8 cellular contexts compared by ENCODE assay signal in the genomic region with DNA sequence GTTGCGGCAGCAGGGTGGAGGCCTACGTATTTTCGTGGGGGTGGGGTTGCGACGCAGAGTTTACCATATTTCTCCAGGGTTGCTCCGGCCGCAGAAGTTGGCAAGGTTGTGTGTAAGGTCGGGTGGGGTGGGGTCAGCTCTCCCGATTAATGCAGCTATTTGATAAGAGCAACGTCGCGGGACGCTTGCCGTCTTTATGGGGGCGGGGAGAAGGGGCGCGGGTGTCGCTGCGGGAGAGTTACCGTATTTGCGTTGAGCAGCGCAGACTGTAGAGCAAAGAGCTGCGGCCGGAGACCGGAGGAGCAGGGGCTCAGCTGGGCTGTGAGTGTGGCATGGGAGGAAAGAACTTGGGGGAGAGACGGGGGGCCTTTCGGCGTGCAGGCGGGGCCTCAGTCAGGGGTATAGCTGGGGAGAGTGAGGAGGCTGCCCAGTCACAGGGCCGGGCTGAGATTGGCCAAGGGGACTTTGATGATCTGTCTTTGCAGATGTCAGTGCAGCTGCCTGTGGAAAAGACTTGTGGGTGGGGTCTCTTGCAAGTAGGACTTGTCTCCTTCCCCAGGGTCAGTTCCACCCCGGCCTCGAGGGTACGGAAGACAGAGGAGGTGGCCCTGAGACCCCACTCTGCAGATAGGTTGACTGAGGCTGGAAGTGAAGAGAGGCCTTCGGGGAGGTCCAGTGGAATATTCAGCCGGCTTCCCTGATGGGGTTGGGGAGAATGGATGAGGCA. TPM values are rescaled to one million over a fixed set of nuclear protein-coding genes. Genes with fewer than 3 reads are reported as not detected.
DNase-seq lines count a peak whose midpoint lies in the region; ATAC-seq and TF ChIP-seq lines count a peak whose summit lies in the region.

No MANE protein-coding gene starts in this region.

- no peak for TF ChIP-seq POLR2A in esophagus squamous epithelium (IDR thresholded peaks at IDR 0.05)

- H3K4me3 ChIP-seq in HEK293 (ENCODE audit: low read depth, low read length) (peak overlapping the region; percentile 45), esophagus squamous epithelium (peak overlapping the region; percentile 47 to 78 (median 74)), urinary bladder (ENCODE audit: low read depth, low read length) (peak overlapping the region; percentile 65)

- POLR2A ChIA-PET in HEK293 (lab: Yijun Ruan, JAX), result interaction anchor here (0.6 to 1.0 kb wide), 2 partner anchors 54 to 83 kb away, joined by 3 read pairs; partner anchors contain the start of gene LRRC61

- peaks cover 36% of the 10 kb centered on the region for H3K4me1 Mint-ChIP-seq in activated CD8-positive, alpha-beta memory T cell treated with anti-CD3 and anti-CD28 coated beads, Interleukin-2, amount 10 ng/mL, durations not matched to agents 7 days and 5 days
- H3K4me1 Mint-ChIP-seq in natural killer cell, result peaks cover 34 to 37% of the 10 kb centered on the region in 2 donors

- H3K4me3 Mint-ChIP-seq in activated CD8-positive, alpha-beta memory T cell treated with anti-CD3 and anti-CD28 coated beads, Interleukin-2, amount 10 ng/mL, durations not matched to agents 7 days and 5 days, result peak overlapping the region; percentile 97
- peak overlapping the region; percentile 94 for H3K4me3 Mint-ChIP-seq in natural killer cell

- WGBS in esophagus squamous epithelium, 2 donors, result 13 to 15% methylated on average over 15 to 18 of the region's 35 CpGs
- WGBS in urinary bladder, result 5% methylated on average over 35 of the region's 35 CpGs

- H3K27ac Mint-ChIP-seq in activated CD8-positive, alpha-beta memory T cell treated with anti-CD3 and anti-CD28 coated beads, Interleukin-2, amount 10 ng/mL, durations not matched to agents 7 days and 5 days, result peak overlapping the region; percentile 94
- H3K27ac Mint-ChIP-seq in natural killer cell, result peak overlapping the region; percentile 90 to 91

- H3K9me3 ChIP-seq in HEK293 (ENCODE audit: control insufficient read depth, insufficient read depth, low read depth, low read length) (no peaks in the 10 kb centered on the region), esophagus squamous epithelium (no peaks in the 10 kb centered on the region)

- DNase-seq in AG20443 (ENCODE audit: low spot score), result peak; percentile 46
- DNase-seq in activated CD8-positive, alpha-beta memory T cell treated with anti-CD3 and anti-CD28 coated beads, Interleukin-2, amount 10 ng/mL, durations not matched to agents 7 days and 5 days, result no peak
- no peak for DNase-seq in esophagus squamous epithelium (lab: John Stamatoyannopoulos, UW)
- DNase-seq in natural killer cell, result peak; percentile 41

- H3K9me3 Mint-ChIP-seq in activated CD8-positive, alpha-beta memory T cell treated with anti-CD3 and anti-CD28 coated beads, Interleukin-2, amount 10 ng/mL, durations not matched to agents 7 days and 5 days (ENCODE audit: low read depth), result no peaks in the 10 kb centered on the region
- no peaks in the 10 kb centered on the region for H3K9me3 Mint-ChIP-seq in natural killer cell

- intact Hi-C loops in esophagus squamous epithelium (cut with DNase I), result no loop called here
- intact Hi-C loops in natural killer cell (cut with micrococcal nuclease), result loop anchor here (2.0 kb wide), 2 partner anchors 27 to 37 kb away; partner anchors contain the start of genes REPIN1 and ZNF775

- H3K27me3 Mint-ChIP-seq in activated CD8-positive, alpha-beta memory T cell treated with anti-CD3 and anti-CD28 coated beads, Interleukin-2, amount 10 ng/mL, durations not matched to agents 7 days and 5 days, result no peaks in the 10 kb centered on the region
- H3K27me3 Mint-ChIP-seq in natural killer cell (ENCODE audit: low read depth in 2 of 2), result no peaks in the 10 kb centered on the region

- peak; percentile 34 for ATAC-seq in activated CD8-positive, alpha-beta memory T cell treated with anti-CD3 and anti-CD28 coated beads, Interleukin-2, amount 10 ng/mL, durations not matched to agents 7 days and 5 days
- ATAC-seq in natural killer cell (peak; percentile 21 to 33 (median 29)), HG03521 (IDR thresholded peaks at IDR 0.05; ENCODE audit: unreplicated experiment) (no peak), GM18498 (IDR thresholded peaks at IDR 0.05; ENCODE audit: unreplicated experiment) (no peak)

- no peak for TF ChIP-seq CTCF in HEK293 (tag by site-specific recombination; IDR thresholded peaks at IDR 0.05)
- TF ChIP-seq CTCF in esophagus squamous epithelium (IDR thresholded peaks at IDR 0.05), result no peak
- no peak for TF ChIP-seq CTCF in natural killer cell (IDR thresholded peaks at IDR 0.05)

- no peak overlapping the region; the same call in 1 of the 2 replicates for H3K27ac ChIP-seq in HEK293 (ENCODE audit: extremely low read depth, low read depth, low read length)
- peak overlapping the region; percentile 84 to 94 (median 90) for H3K27ac ChIP-seq in esophagus squamous epithelium
- H3K27ac ChIP-seq in urinary bladder (ENCODE audit: low read depth), result peak overlapping the region; percentile 90

- H3K4me1 ChIP-seq in HEK293 (ENCODE audit: control insufficient read depth, insufficient read depth, low read length), result no peaks in the 10 kb centered on the region
- H3K4me1 ChIP-seq in esophagus squamous epithelium, result peaks cover 20 to 41% (median 24%) of the 10 kb centered on the region in 3 donors
- peaks cover 1% of the 10 kb centered on the region for H3K4me1 ChIP-seq in urinary bladder (ENCODE audit: insufficient read depth)

- CTCF ChIA-PET in HEK293 (lab: Yijun Ruan, JAX), result interaction anchor here (0.7 to 2.1 kb wide), 6 partner anchors 12 to 522 kb away, joined by 3 to 9 read pairs (median 3); partner anchors contain the start of gene REPIN1
- CTCF ChIA-PET in activated CD8-positive, alpha-beta memory T cell treated with anti-CD3 and anti-CD28 coated beads, Interleukin-2, amount 10 ng/mL, durations not matched to agents 7 days and 5 days (lab: Charles Lee), result interaction anchor here (0.7 to 6.4 kb wide), 9 partner anchors 13 to 109 kb away, joined by 3 to 47 read pairs (median 9); partner anchors contain the start of gene GIMAP7

- H3K27me3 ChIP-seq in esophagus squamous epithelium, result no peaks in the 10 kb centered on the region

- H3K36me3 ChIP-seq in HEK293 (ENCODE audit: control insufficient read depth in 2 of 2, insufficient read depth in 1 of 2, low read length in 2 of 2) (no peaks in the 10 kb centered on the region), esophagus squamous epithelium (peaks cover 0 to 14% (median 0%) of the 10 kb centered on the region in 3 donors), urinary bladder (ENCODE audit: insufficient read depth) (no peaks in the 10 kb centered on the region)

- H3K36me3 Mint-ChIP-seq in activated CD8-positive, alpha-beta memory T cell treated with anti-CD3 and anti-CD28 coated beads, Interleukin-2, amount 10 ng/mL, durations not matched to agents 7 days and 5 days, result peaks cover 15% of the 10 kb centered on the region
- H3K36me3 Mint-ChIP-seq in natural killer cell, result no peaks in the 10 kb centered on the region

TF ChIP-seq in HEK293, 187 proteins besides CTCF, POLR2A, EP300 and RAD21 (continues in another document):
- TF ChIP-seq PRDM1 (tag by site-specific recombination; IDR thresholded peaks at IDR 0.05) (no peak), GLIS2 (tag by site-specific recombination; IDR thresholded peaks at IDR 0.05) (peak; percentile 7; the same call in 1 of the 2 replicates), ZNF239 (tag by site-specific recombination; IDR thresholded peaks at IDR 0.05) (no peak), TCF7L2 (IDR thresholded peaks at IDR 0.05; ENCODE audit: borderline replicate concordance, low read depth, low read length) (peak; percentile 8; the same call in 1 of the 2 replicates), ZNF701 (tag by site-specific recombination; IDR thresholded peaks at IDR 0.05) (no peak), ZNF112 (tag by site-specific recombination; IDR thresholded peaks at IDR 0.05) (no peak)
- TF ChIP-seq, protein P1, sequence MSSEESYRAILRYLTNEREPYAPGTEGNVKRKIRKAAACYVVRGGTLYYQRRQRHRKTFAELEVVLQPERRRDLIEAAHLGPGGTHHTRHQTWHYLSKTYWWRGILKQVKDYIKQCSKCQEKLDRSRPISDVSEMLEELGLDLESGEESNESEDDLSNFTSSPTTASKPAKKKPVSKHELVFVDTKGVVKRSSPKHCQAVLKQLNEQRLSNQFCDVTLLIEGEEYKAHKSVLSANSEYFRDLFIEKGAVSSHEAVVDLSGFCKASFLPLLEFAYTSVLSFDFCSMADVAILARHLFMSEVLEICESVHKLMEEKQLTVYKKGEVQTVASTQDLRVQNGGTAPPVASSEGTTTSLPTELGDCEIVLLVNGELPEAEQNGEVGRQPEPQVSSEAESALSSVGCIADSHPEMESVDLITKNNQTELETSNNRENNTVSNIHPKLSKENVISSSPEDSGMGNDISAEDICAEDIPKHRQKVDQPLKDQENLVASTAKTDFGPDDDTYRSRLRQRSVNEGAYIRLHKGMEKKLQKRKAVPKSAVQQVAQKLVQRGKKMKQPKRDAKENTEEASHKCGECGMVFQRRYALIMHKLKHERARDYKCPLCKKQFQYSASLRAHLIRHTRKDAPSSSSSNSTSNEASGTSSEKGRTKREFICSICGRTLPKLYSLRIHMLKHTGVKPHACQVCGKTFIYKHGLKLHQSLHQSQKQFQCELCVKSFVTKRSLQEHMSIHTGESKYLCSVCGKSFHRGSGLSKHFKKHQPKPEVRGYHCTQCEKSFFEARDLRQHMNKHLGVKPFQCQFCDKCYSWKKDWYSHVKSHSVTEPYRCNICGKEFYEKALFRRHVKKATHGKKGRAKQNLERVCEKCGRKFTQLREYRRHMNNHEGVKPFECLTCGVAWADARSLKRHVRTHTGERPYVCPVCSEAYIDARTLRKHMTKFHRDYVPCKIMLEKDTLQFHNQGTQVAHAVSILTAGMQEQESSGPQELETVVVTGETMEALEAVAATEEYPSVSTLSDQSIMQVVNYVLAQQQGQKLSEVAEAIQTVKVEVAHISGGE (tag by site-specific recombination; conservative IDR thresholded peaks at IDR 0.05; ENCODE audit: low read depth), result 0 out of 2 replicates have a peak, but pooled peaks have one; percentile 1

RNA-seq across cellular contexts. Expression of gene ZNF775, which starts 26.6 kb away (rescaled TPM):
- 1 to 10 TPM; 7.5 to 8.4 TPM for total RNA-seq in activated CD8-positive, alpha-beta memory T cell treated with anti-CD3 and anti-CD28 coated beads, Interleukin-2, amount 10 ng/mL, durations not matched to agents 7 days and 5 days
- total RNA-seq in esophagus squamous epithelium (1 to 10 TPM; 1.2 to 2.3 (median 1.8) TPM), natural killer cell (1 to 10 TPM; 1.3 to 2.7 (median 1.6) TPM), urinary bladder (5.1 TPM)
- 11.6 TPM for polyA plus RNA-seq in urinary bladder

RNA-seq across cellular contexts. Expression of gene REPIN1, which starts 37.1 kb away (rescaled TPM):
- total RNA-seq in activated CD8-positive, alpha-beta memory T cell treated with anti-CD3 and anti-CD28 coated beads, Interleukin-2, amount 10 ng/mL, durations not matched to agents 7 days and 5 days, result 10 to 100 TPM; 51.4 to 55.5 TPM
- total RNA-seq in esophagus squamous epithelium (10 to 100 TPM; 42.8 to 75.7 (median 63.2) TPM), natural killer cell (10 to 100 TPM; 58.9 to 79.4 (median 76.5) TPM), urinary bladder (25.2 TPM)
- 76.7 TPM for polyA plus RNA-seq in urinary bladder

RNA-seq across cellular contexts. Expression of gene GIMAP8, which starts 44.7 kb away (rescaled TPM):
- 10 to 100 TPM in 1 of 2 experiments, 1 to 10 TPM in 1; 9.9 to 13.1 TPM for total RNA-seq in activated CD8-positive, alpha-beta memory T cell treated with anti-CD3 and anti-CD28 coated beads, Interleukin-2, amount 10 ng/mL, durations not matched to agents 7 days and 5 days
- total RNA-seq in esophagus squamous epithelium (10 to 100 TPM in 1 of 4 donors, 1 to 10 TPM in 1, under 1 TPM in 2; 0.38 to 12.2 (median 2.4) TPM), natural killer cell (10 to 100 TPM in 1 of 3 donors, 1 to 10 TPM in 2; 6.7 to 17.7 (median 8.4) TPM), urinary bladder (15.2 TPM)
- 14.3 TPM for polyA plus RNA-seq in urinary bladder

Comparison
In these comparisons a context has a peak if more than half of its experiments do, and no peak if none do; other contexts are left out.
1. DNase-seq: peak in AG20443 (single experiment) and natural killer cell (single experiment); none in activated CD8-positive, alpha-beta memory T cell treated with anti-CD3 and anti-CD28 coated beads, Interleukin-2, amount 10 ng/mL, durations not matched to agents 7 days and 5 days (single experiment) and esophagus squamous epithelium (single experiment).
2. ATAC-seq: peak in activated CD8-positive, alpha-beta memory T cell treated with anti-CD3 and anti-CD28 coated beads, Interleukin-2, amount 10 ng/mL, durations not matched to agents 7 days and 5 days (single experiment) and natural killer cell (3 of 3); none in HG03521 (single experiment) and GM18498 (single experiment).
3. Peak in every context shown above with its lines, with median percentiles within 50 percentile points of each other: H3K4me3 ChIP-seq.